In the genomic region with DNA sequence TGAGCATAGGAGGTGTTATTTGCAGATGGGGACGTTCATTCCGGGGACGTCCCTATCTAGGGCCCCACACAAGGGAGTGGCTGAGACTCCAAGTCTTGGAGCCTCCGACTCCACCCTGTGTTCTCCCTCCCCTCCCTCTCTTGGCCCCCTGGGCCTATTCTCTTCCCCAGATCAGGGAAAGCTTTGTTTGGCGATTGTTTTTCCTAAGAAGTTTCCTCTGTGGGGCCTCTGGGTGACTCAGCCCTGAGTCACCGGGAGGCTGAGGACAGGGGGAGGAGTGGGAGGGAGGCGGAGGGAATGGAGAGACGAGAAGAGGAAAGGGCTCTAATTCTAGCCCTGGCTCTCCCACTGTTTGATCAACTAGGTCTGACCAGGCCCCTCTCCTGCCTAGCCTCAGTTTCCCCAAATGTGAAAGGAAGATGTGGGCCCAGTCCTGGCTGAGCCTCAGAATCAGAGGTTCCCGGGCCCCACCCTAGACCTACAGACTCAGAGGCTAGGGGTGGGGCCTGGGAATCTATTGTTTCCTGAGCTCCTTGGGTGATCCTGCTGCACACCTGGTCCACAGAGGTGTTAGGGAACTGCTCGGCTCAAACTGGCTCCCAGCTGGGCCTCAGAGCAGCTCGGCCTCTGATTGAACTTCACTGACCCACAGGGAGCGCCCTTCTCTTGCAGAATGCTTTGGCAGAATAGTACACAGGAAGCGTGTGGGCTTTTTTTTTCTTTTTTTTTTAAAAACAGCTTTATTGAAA, we compare ENCODE assay signal across 1 cellular context.
TF ChIP-seq lines count a peak whose summit lies in the region.

No MANE protein-coding gene starts in this region.

TF ChIP-seq in K562, 482 proteins besides CTCF, POLR2A, EP300 and RAD21 (continued from another document and continues in another):
- no peak for TF ChIP-seq NR0B1 (IDR thresholded peaks at IDR 0.05; ENCODE audit: partially characterized antibody)
- TF ChIP-seq STAT6 (CRISPR knock-in tag; IDR thresholded peaks at IDR 0.05) = no peak
- TF ChIP-seq, protein P1, sequence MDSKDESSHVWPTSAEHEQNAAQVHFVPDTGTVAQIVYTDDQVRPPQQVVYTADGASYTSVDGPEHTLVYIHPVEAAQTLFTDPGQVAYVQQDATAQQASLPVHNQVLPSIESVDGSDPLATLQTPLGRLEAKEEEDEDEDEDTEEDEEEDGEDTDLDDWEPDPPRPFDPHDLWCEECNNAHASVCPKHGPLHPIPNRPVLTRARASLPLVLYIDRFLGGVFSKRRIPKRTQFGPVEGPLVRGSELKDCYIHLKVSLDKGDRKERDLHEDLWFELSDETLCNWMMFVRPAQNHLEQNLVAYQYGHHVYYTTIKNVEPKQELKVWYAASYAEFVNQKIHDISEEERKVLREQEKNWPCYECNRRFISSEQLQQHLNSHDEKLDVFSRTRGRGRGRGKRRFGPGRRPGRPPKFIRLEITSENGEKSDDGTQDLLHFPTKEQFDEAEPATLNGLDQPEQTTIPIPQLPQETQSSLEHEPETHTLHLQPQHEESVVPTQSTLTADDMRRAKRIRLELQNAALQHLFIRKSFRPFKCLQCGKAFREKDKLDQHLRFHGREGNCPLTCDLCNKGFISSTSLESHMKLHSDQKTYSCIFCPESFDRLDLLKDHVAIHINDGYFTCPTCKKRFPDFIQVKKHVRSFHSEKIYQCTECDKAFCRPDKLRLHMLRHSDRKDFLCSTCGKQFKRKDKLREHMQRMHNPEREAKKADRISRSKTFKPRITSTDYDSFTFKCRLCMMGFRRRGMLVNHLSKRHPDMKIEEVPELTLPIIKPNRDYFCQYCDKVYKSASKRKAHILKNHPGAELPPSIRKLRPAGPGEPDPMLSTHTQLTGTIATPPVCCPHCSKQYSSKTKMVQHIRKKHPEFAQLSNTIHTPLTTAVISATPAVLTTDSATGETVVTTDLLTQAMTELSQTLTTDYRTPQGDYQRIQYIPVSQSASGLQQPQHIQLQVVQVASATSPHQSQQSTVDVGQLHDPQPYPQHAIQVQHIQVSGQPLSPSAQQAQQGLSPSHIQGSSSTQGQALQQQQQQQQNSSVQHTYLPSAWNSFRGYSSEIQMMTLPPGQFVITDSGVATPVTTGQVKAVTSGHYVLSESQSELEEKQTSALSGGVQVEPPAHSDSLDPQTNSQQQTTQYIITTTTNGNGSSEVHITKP (IDR thresholded peaks at IDR 0.05; ENCODE audit: partially characterized antibody) = peak; percentile 68
- TF ChIP-seq TCF7 (IDR thresholded peaks at IDR 0.05; ENCODE audit: borderline replicate concordance) = no peak
- peak; percentile 68 for TF ChIP-seq TCF3 (CRISPR knock-in tag; IDR thresholded peaks at IDR 0.05)
- TF ChIP-seq, protein P2, sequence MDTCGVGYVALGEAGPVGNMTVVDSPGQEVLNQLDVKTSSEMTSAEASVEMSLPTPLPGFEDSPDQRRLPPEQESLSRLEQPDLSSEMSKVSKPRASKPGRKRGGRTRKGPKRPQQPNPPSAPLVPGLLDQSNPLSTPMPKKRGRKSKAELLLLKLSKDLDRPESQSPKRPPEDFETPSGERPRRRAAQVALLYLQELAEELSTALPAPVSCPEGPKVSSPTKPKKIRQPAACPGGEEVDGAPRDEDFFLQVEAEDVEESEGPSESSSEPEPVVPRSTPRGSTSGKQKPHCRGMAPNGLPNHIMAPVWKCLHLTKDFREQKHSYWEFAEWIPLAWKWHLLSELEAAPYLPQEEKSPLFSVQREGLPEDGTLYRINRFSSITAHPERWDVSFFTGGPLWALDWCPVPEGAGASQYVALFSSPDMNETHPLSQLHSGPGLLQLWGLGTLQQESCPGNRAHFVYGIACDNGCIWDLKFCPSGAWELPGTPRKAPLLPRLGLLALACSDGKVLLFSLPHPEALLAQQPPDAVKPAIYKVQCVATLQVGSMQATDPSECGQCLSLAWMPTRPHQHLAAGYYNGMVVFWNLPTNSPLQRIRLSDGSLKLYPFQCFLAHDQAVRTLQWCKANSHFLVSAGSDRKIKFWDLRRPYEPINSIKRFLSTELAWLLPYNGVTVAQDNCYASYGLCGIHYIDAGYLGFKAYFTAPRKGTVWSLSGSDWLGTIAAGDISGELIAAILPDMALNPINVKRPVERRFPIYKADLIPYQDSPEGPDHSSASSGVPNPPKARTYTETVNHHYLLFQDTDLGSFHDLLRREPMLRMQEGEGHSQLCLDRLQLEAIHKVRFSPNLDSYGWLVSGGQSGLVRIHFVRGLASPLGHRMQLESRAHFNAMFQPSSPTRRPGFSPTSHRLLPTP (IDR thresholded peaks at IDR 0.05; ENCODE audit: borderline replicate concordance, extremely low read depth, insufficient read length) = no peak
- TF ChIP-seq ZMIZ1 (IDR thresholded peaks at IDR 0.05; ENCODE audit: low read depth in 2 of 2, low read length in 2 of 2) = 0 out of 4 replicates have a peak, but pooled peaks of 1 of the 2 experiments have one; percentile 47
- no peak for TF ChIP-seq SAP30 (IDR thresholded peaks at IDR 0.05; ENCODE audit: borderline replicate concordance, insufficient read depth, low read depth, low read length, poor library complexity, severe bottlenecking)
- no peak for TF ChIP-seq KDM2B (CRISPR knock-in tag; IDR thresholded peaks at IDR 0.05)
- no peak for TF ChIP-seq ZNF146 (CRISPR knock-in tag; IDR thresholded peaks at IDR 0.05; ENCODE audit: unreplicated experiment)
- TF ChIP-seq FOXA1 (IDR thresholded peaks at IDR 0.05; ENCODE audit: borderline replicate concordance) = no peak
- TF ChIP-seq GTF2B (IDR thresholded peaks at IDR 0.05; ENCODE audit: extremely low read depth, insufficient read length) = no peak
- no peak for TF ChIP-seq ILK (tag; IDR thresholded peaks at IDR 0.05; ENCODE audit: borderline replicate concordance, low read depth)
- no peak for TF ChIP-seq SRSF7 (optimal IDR thresholded peaks at IDR 0.05; ENCODE audit: low read depth, low read length)
- no peak for TF ChIP-seq POLR2B (IDR thresholded peaks at IDR 0.05; ENCODE audit: low read depth, partially characterized antibody)
- no peak for TF ChIP-seq GTF2E2 (tag; IDR thresholded peaks at IDR 0.05)
- TF ChIP-seq CBFA2T2 (conservative IDR thresholded peaks at IDR 0.05) = peak; percentile 36; the same call in 1 of the 2 replicates
- TF ChIP-seq NFIC (IDR thresholded peaks at IDR 0.05) = no peak; the same call in 1 of the 2 replicates
- TF ChIP-seq NFE2L1 (tag; IDR thresholded peaks at IDR 0.05; ENCODE audit: borderline replicate concordance, low read depth) = no peak
- peak; percentile 33 for TF ChIP-seq GABPA (tag; conservative IDR thresholded peaks at IDR 0.05; ENCODE audit: low read depth)
- peak; percentile 100 for TF ChIP-seq JUN (IDR thresholded peaks at IDR 0.05; ENCODE audit: borderline replicate concordance, low read depth, low read length)
- TF ChIP-seq JUN (CRISPR knock-in tag; IDR thresholded peaks at IDR 0.05; ENCODE audit: borderline replicate concordance) = no peak
- TF ChIP-seq TCF7L2 (IDR thresholded peaks at IDR 0.05; ENCODE audit: low read depth, low read length) = no peak
- peak in 1 of 2 experiments; percentile 77; a peak in 2 of 4 replicates for TF ChIP-seq RCOR1 (IDR thresholded peaks at IDR 0.05; ENCODE audit: borderline replicate concordance in 1 of 2, low read depth in 2 of 2, low read length in 2 of 2)
- no peak for TF ChIP-seq ZNF184 (CRISPR knock-in tag; IDR thresholded peaks at IDR 0.05)
- no peak for TF ChIP-seq ZFP36 (IDR thresholded peaks at IDR 0.05; ENCODE audit: low read depth, low read length, partially characterized antibody)
- no peak for TF ChIP-seq PHB2 (IDR thresholded peaks at IDR 0.05; ENCODE audit: low read depth)
- TF ChIP-seq SMARCC2 (IDR thresholded peaks at IDR 0.05; ENCODE audit: low read depth) = peak; percentile 98
- peak; percentile 62; the same call in 1 of the 2 replicates for TF ChIP-seq ETV1 (tag; conservative IDR thresholded peaks at IDR 0.05; ENCODE audit: low read depth)
- TF ChIP-seq CREM (IDR thresholded peaks at IDR 0.05; ENCODE audit: low read depth) = no peak
- TF ChIP-seq, protein P3, sequence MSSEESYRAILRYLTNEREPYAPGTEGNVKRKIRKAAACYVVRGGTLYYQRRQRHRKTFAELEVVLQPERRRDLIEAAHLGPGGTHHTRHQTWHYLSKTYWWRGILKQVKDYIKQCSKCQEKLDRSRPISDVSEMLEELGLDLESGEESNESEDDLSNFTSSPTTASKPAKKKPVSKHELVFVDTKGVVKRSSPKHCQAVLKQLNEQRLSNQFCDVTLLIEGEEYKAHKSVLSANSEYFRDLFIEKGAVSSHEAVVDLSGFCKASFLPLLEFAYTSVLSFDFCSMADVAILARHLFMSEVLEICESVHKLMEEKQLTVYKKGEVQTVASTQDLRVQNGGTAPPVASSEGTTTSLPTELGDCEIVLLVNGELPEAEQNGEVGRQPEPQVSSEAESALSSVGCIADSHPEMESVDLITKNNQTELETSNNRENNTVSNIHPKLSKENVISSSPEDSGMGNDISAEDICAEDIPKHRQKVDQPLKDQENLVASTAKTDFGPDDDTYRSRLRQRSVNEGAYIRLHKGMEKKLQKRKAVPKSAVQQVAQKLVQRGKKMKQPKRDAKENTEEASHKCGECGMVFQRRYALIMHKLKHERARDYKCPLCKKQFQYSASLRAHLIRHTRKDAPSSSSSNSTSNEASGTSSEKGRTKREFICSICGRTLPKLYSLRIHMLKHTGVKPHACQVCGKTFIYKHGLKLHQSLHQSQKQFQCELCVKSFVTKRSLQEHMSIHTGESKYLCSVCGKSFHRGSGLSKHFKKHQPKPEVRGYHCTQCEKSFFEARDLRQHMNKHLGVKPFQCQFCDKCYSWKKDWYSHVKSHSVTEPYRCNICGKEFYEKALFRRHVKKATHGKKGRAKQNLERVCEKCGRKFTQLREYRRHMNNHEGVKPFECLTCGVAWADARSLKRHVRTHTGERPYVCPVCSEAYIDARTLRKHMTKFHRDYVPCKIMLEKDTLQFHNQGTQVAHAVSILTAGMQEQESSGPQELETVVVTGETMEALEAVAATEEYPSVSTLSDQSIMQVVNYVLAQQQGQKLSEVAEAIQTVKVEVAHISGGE (CRISPR knock-in tag; IDR thresholded peaks at IDR 0.05) = no peak
- TF ChIP-seq BCL6 (CRISPR knock-in tag; IDR thresholded peaks at IDR 0.05) = no peak
